Comparison of ENCODE assay signal across 2 cellular contexts in the genomic region with DNA sequence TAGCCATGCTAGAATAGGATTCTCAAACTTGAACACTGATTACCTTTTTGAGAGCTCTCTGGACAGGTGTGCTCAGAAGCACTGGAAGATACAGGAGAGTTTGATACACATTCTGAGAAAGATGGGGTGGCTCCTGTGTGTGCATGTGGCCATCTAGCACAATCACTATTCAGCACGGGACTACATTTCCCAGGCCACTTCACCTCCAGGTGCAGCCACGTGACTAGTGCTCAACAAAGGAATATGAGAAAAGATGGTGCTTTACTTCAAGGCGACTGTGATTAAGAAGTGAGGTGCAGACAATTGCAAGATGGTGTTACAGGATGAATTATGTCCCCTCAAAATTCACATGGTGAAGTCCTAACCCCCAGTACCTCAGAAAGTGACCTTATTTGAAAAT.
TF ChIP-seq lines count a peak whose summit lies in the region.

No MANE protein-coding gene starts in this region.

TF ChIP-seq in GM23338, 12 proteins besides CTCF, POLR2A, EP300 and RAD21 (continued from another document):
- TF ChIP-seq, protein P1, sequence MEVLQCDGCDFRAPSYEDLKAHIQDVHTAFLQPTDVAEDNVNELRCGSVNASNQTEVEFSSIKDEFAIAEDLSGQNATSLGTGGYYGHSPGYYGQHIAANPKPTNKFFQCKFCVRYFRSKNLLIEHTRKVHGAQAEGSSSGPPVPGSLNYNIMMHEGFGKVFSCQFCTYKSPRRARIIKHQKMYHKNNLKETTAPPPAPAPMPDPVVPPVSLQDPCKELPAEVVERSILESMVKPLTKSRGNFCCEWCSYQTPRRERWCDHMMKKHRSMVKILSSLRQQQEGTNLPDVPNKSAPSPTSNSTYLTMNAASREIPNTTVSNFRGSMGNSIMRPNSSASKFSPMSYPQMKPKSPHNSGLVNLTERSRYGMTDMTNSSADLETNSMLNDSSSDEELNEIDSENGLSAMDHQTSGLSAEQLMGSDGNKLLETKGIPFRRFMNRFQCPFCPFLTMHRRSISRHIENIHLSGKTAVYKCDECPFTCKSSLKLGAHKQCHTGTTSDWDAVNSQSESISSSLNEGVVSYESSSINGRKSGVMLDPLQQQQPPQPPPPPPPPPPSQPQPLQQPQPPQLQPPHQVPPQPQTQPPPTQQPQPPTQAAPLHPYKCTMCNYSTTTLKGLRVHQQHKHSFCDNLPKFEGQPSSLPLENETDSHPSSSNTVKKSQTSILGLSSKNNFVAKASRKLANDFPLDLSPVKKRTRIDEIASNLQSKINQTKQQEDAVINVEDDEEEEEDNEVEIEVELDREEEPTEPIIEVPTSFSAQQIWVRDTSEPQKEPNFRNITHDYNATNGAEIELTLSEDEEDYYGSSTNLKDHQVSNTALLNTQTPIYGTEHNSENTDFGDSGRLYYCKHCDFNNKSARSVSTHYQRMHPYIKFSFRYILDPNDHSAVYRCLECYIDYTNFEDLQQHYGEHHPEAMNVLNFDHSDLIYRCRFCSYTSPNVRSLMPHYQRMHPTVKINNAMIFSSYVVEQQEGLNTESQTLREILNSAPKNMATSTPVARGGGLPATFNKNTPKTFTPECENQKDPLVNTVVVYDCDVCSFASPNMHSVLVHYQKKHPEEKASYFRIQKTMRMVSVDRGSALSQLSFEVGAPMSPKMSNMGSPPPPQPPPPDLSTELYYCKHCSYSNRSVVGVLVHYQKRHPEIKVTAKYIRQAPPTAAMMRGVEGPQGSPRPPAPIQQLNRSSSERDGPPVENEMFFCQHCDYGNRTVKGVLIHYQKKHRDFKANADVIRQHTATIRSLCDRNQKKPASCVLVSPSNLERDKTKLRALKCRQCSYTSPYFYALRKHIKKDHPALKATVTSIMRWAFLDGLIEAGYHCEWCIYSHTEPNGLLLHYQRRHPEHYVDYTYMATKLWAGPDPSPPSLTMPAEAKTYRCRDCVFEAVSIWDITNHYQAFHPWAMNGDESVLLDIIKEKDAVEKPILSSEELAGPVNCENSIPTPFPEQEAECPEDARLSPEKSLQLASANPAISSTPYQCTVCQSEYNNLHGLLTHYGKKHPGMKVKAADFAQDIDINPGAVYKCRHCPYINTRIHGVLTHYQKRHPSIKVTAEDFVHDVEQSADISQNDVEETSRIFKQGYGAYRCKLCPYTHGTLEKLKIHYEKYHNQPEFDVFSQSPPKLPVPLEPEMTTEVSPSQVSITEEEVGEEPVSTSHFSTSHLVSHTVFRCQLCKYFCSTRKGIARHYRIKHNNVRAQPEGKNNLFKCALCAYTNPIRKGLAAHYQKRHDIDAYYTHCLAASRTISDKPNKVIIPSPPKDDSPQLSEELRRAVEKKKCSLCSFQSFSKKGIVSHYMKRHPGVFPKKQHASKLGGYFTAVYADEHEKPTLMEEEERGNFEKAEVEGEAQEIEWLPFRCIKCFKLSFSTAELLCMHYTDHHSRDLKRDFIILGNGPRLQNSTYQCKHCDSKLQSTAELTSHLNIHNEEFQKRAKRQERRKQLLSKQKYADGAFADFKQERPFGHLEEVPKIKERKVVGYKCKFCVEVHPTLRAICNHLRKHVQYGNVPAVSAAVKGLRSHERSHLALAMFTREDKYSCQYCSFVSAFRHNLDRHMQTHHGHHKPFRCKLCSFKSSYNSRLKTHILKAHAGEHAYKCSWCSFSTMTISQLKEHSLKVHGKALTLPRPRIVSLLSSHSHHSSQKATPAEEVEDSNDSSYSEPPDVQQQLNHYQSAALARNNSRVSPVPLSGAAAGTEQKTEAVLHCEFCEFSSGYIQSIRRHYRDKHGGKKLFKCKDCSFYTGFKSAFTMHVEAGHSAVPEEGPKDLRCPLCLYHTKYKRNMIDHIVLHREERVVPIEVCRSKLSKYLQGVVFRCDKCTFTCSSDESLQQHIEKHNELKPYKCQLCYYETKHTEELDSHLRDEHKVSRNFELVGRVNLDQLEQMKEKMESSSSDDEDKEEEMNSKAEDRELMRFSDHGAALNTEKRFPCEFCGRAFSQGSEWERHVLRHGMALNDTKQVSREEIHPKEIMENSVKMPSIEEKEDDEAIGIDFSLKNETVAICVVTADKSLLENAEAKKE (CRISPR knock-in tag; IDR thresholded peaks at IDR 0.05) = no peak

TF ChIP-seq in WTC11, 78 proteins besides CTCF, POLR2A, EP300 and RAD21 (continued from another document):
- TF ChIP-seq, protein P2, sequence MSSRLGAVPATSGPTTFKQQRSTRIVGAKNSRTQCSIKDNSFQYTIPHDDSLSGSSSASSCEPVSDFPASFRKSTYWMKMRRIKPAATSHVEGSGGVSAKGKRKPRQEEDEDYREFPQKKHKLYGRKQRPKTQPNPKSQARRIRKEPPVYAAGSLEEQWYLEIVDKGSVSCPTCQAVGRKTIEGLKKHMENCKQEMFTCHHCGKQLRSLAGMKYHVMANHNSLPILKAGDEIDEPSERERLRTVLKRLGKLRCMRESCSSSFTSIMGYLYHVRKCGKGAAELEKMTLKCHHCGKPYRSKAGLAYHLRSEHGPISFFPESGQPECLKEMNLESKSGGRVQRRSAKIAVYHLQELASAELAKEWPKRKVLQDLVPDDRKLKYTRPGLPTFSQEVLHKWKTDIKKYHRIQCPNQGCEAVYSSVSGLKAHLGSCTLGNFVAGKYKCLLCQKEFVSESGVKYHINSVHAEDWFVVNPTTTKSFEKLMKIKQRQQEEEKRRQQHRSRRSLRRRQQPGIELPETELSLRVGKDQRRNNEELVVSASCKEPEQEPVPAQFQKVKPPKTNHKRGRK (CRISPR knock-in tag; IDR thresholded peaks at IDR 0.05; ENCODE audit: borderline replicate concordance) = no peak
- TF ChIP-seq, protein P3, sequence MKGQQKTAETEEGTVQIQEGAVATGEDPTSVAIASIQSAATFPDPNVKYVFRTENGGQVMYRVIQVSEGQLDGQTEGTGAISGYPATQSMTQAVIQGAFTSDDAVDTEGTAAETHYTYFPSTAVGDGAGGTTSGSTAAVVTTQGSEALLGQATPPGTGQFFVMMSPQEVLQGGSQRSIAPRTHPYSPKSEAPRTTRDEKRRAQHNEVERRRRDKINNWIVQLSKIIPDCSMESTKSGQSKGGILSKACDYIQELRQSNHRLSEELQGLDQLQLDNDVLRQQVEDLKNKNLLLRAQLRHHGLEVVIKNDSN (CRISPR knock-in tag; IDR thresholded peaks at IDR 0.05) = peak; percentile 87
- TF ChIP-seq, protein P4, sequence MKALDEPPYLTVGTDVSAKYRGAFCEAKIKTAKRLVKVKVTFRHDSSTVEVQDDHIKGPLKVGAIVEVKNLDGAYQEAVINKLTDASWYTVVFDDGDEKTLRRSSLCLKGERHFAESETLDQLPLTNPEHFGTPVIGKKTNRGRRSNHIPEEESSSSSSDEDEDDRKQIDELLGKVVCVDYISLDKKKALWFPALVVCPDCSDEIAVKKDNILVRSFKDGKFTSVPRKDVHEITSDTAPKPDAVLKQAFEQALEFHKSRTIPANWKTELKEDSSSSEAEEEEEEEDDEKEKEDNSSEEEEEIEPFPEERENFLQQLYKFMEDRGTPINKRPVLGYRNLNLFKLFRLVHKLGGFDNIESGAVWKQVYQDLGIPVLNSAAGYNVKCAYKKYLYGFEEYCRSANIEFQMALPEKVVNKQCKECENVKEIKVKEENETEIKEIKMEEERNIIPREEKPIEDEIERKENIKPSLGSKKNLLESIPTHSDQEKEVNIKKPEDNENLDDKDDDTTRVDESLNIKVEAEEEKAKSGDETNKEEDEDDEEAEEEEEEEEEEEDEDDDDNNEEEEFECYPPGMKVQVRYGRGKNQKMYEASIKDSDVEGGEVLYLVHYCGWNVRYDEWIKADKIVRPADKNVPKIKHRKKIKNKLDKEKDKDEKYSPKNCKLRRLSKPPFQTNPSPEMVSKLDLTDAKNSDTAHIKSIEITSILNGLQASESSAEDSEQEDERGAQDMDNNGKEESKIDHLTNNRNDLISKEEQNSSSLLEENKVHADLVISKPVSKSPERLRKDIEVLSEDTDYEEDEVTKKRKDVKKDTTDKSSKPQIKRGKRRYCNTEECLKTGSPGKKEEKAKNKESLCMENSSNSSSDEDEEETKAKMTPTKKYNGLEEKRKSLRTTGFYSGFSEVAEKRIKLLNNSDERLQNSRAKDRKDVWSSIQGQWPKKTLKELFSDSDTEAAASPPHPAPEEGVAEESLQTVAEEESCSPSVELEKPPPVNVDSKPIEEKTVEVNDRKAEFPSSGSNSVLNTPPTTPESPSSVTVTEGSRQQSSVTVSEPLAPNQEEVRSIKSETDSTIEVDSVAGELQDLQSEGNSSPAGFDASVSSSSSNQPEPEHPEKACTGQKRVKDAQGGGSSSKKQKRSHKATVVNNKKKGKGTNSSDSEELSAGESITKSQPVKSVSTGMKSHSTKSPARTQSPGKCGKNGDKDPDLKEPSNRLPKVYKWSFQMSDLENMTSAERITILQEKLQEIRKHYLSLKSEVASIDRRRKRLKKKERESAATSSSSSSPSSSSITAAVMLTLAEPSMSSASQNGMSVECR (CRISPR knock-in tag; IDR thresholded peaks at IDR 0.05; ENCODE audit: borderline replicate concordance) = no peak
- no peak for TF ChIP-seq GRHL2 (CRISPR knock-in tag; IDR thresholded peaks at IDR 0.05; ENCODE audit: insufficient replicate concordance, severe bottlenecking)
- no peak for TF ChIP-seq IRF2 (CRISPR knock-in tag; IDR thresholded peaks at IDR 0.05; ENCODE audit: borderline replicate concordance, low read depth)
- no peak for TF ChIP-seq ZNF232 (CRISPR knock-in tag; IDR thresholded peaks at IDR 0.05)
- TF ChIP-seq, protein P5, sequence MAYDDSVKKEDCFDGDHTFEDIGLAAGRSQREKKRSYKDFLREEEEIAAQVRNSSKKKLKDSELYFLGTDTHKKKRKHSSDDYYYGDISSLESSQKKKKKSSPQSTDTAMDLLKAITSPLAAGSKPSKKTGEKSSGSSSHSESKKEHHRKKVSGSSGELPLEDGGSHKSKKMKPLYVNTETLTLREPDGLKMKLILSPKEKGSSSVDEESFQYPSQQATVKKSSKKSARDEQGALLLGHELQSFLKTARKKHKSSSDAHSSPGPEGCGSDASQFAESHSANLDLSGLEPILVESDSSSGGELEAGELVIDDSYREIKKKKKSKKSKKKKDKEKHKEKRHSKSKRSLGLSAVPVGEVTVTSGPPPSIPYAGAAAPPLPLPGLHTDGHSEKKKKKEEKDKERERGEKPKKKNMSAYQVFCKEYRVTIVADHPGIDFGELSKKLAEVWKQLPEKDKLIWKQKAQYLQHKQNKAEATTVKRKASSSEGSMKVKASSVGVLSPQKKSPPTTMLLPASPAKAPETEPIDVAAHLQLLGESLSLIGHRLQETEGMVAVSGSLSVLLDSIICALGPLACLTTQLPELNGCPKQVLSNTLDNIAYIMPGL (CRISPR knock-in tag; IDR thresholded peaks at IDR 0.05) = no peak
- TF ChIP-seq, protein P6, sequence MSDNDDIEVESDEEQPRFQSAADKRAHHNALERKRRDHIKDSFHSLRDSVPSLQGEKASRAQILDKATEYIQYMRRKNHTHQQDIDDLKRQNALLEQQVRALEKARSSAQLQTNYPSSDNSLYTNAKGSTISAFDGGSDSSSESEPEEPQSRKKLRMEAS (CRISPR knock-in tag; IDR thresholded peaks at IDR 0.05) = no peak
- TF ChIP-seq ZNF263 (CRISPR knock-in tag; IDR thresholded peaks at IDR 0.05; ENCODE audit: low read depth) = no peak
- no peak for TF ChIP-seq NR1H2 (CRISPR knock-in tag; IDR thresholded peaks at IDR 0.05)
